10 cellular contexts compared by ENCODE assay signal in the genomic region with DNA sequence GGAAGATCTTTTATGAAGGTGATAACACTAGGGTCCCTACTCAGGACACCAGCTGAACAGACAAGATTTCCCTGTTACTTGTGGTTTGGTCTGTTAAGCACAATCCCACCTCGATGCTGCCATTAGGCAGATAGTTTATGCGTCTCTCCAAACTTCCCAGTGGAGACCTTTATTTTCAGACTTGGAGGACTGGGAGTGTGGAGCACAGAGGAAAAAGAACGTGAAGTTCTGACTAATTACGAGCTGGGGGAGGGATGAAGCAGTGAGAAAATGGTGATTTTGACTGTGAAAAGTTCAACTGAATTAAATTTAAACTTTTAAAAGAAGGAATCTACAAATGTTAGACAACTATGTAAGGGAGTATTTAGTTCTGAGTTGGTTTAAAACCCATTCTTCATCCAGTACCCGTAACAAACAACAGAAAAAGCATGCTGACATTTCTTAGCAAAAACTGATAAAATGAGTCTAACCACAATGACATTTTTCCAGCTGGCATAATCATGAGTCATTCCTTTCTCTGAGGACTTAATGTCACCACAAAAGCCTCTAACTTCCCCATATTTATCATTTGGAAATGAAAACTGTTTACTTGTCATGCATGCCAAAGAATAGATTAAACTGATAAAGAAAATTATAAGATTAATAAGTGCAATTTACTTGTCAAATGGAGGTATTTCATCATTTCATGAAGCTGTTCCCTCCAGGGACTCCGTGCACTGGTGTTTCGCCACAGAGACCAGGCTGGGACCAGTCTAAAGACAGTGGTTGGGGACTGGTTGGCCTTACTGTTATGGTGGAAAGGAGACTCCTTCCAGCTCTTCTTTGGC.
DNase-seq lines count a peak whose midpoint lies in the region; ATAC-seq and TF ChIP-seq lines count a peak whose summit lies in the region.
"Had no signal": no experiment of that assay in that cellular context is flagged by ENCODE, and none has a peak within 500 bp of the region (broad histone marks: within the 10 kb centered on the region; RNA-seq: fewer than 3 reads in every experiment).

No MANE protein-coding gene starts in this region.

- ATAC-seq in GM19463 (IDR thresholded peaks at IDR 0.05; ENCODE audit: unreplicated experiment), result peak; percentile 29
- ATAC-seq in activated CD4-positive, CD25-positive, alpha-beta regulatory T cell treated with anti-CD3 and anti-CD28 coated beads, Interleukin-2, amount 50 U/mL, for 24 hours, result no peak
- ATAC-seq: left lobe of liver had no signal

- H3K4me1 ChIP-seq in suprapubic skin, result no peaks in the 10 kb centered on the region

- H3K36me3 ChIP-seq in suprapubic skin, result no peaks in the 10 kb centered on the region

- 67% methylated on average over 7 of the region's 7 CpGs for WGBS in suprapubic skin

- no peak for TF ChIP-seq CTCF in suprapubic skin (IDR thresholded peaks at IDR 0.05)

- TF ChIP-seq POLR2A in suprapubic skin (IDR thresholded peaks at IDR 0.05), result no peak

- no peaks in the 10 kb centered on the region for H3K27me3 ChIP-seq in suprapubic skin

- H3K9me3 ChIP-seq in suprapubic skin, result no peaks in the 10 kb centered on the region

- peak; percentile 54 for DNase-seq in RKO (ENCODE audit: low spot score)
- peak; percentile 50 for DNase-seq in dermis blood vessel endothelial cell
- DNase-seq in skeletal muscle cell (ENCODE audit: low read depth), result peak; percentile 54
- no peak for DNase-seq in suprapubic skin (ENCODE audit: low spot score in 2 of 2)
- DNase-seq in T-helper 1 cell, result no peak
- DNase-seq in superior temporal gyrus (ENCODE audit: extremely low spot score), result no peak
- DNase-seq: cortex of kidney had no signal

- H3K27ac ChIP-seq in suprapubic skin, result no peak overlapping the region

- H3K4me3 ChIP-seq in skeletal muscle cell (ENCODE audit: low read depth, low read length) (no peak overlapping the region), suprapubic skin (no peak overlapping the region)

- no peak for TF ChIP-seq EP300 in suprapubic skin (IDR thresholded peaks at IDR 0.05)

Comparison
In these comparisons a context has a peak if more than half of its experiments do, and no peak if none do; other contexts are left out.
1. DNase-seq: peak in RKO (single experiment), dermis blood vessel endothelial cell (single experiment) and skeletal muscle cell (single experiment); none in suprapubic skin (0 of 2), T-helper 1 cell (0 of 5) and superior temporal gyrus (single experiment).